Comparison of ENCODE assay signal across 8 cellular contexts in the genomic region with DNA sequence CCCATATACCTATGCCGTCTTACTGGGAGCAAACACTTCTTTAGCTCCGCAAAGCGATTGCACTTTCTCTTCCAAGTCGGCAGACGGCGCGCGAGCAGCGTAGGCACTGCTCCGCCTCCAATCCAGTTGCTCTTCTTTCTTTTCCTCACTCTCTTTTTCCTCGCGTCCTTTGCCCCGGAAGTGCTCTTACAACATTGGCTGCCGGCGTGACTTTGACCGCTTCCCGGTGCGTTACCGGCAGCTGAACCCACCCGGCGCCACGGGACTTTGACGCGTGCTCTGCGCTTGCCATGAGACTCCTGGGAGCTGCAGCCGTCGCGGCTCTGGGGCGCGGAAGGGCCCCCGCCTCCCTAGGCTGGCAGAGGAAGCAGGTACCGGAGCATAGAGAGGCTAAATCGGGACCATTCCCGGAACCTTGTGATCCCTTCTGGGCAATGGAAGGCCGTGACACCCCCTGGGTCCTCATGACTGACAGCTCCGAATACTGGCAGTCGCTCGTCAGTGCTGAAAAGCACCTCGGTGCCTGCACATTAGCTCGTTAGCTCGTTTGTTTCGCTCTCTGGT. TPM values are rescaled to one million over a fixed set of nuclear protein-coding genes. Genes with fewer than 3 reads are reported as not detected.
A peak's percentile ranks its signal among the peaks of the same experiment; 100 is the strongest.
DNase-seq lines count a peak whose midpoint lies in the region; ATAC-seq and TF ChIP-seq lines count a peak whose summit lies in the region.

A gene (plus strand): TSS at position 183 of the 564 bp plus-strand sequence. CDS start 108 bp downstream, at position 291.

- peaks cover 14% of the 10 kb centered on the region for H3K4me1 Mint-ChIP-seq in dendritic cell treated with granulocyte-macrophage colony-stimulating factor and Interleukin-4, amounts not matched to agents 40 ng/mL and 50 ng/mL, for 4 days (ENCODE audit: low read depth)

- ATAC-seq in GM19324 (IDR thresholded peaks at IDR 0.05; ENCODE audit: low FRiP score, unreplicated experiment): peak; percentile 98
- peak; percentile 98 for ATAC-seq in HG03520 (IDR thresholded peaks at IDR 0.05; ENCODE audit: unreplicated experiment)
- peak; percentile 97 for ATAC-seq in left lung

- no peaks in the 10 kb centered on the region for H3K27me3 ChIP-seq in left lung

- DNase-seq in C1 segment of cervical spinal cord (lab: John Stamatoyannopoulos, UW) (peak; percentile 58 to 96 (median 90)), NCI-H69 (lab: John Stamatoyannopoulos, UW) (peak; percentile 94), left lung (peak; percentile 92 to 96)
- peak; percentile 88 for DNase-seq in activated CD4-positive, alpha-beta T cell treated with anti-CD3 and anti-CD28 coated beads, Interleukin-2, amount 50 U/mL, for 1 hour
- peak; percentile 89 for DNase-seq in stimulated activated CD4-positive, alpha-beta T cell treated with anti-CD3 and anti-CD28 coated beads, Interleukin-4, amount 100 ng/mL, for 1 hour

- peak within 1 kb of the TSS; percentile 87 for H3K4me3 Mint-ChIP-seq in dendritic cell treated with granulocyte-macrophage colony-stimulating factor and Interleukin-4, amounts not matched to agents 40 ng/mL and 50 ng/mL, for 4 days

- peak within 1 kb of the TSS; percentile 83 for H3K27ac Mint-ChIP-seq in dendritic cell treated with granulocyte-macrophage colony-stimulating factor and Interleukin-4, amounts not matched to agents 40 ng/mL and 50 ng/mL, for 4 days

- H3K27me3 Mint-ChIP-seq in dendritic cell treated with granulocyte-macrophage colony-stimulating factor and Interleukin-4, amounts not matched to agents 40 ng/mL and 50 ng/mL, for 4 days: no peaks in the 10 kb centered on the region

- peak within 1 kb of the TSS; percentile 76 to 91 for H3K27ac ChIP-seq in left lung

- H3K4me1 ChIP-seq in left lung: peaks cover 3 to 16% of the 10 kb centered on the region in 2 donors

- H3K36me3 Mint-ChIP-seq in dendritic cell treated with granulocyte-macrophage colony-stimulating factor and Interleukin-4, amounts not matched to agents 40 ng/mL and 50 ng/mL, for 4 days (ENCODE audit: low read depth): peaks cover 29% of the 10 kb centered on the region

- H3K36me3 ChIP-seq in left lung: peaks cover 0 to 29% of the 10 kb centered on the region in 2 donors

- no peaks in the 10 kb centered on the region for H3K9me3 ChIP-seq in left lung

- intact Hi-C loops in dendritic cell treated with granulocyte-macrophage colony-stimulating factor and Interleukin-4, amounts not matched to agents 40 ng/mL and 50 ng/mL, for 4 days (cut with micrococcal nuclease): no loop called here
- intact Hi-C loops in left lung (cut with DNase I): no loop called here

- peak; percentile 69 to 85 for TF ChIP-seq CTCF in left lung (IDR thresholded peaks at IDR 0.05)

- H3K4me3 ChIP-seq in left lung: peak within 1 kb of the TSS; percentile 66 to 83

- no peaks in the 10 kb centered on the region for H3K9me3 Mint-ChIP-seq in dendritic cell treated with granulocyte-macrophage colony-stimulating factor and Interleukin-4, amounts not matched to agents 40 ng/mL and 50 ng/mL, for 4 days

RNA-seq across cellular contexts. Expression of the gene that starts here (rescaled TPM):
- total RNA-seq in left lung: 10 to 100 TPM; 28.9 to 49.4 TPM

Comparison
In these comparisons a context has a peak if more than half of its experiments do, and no peak if none do; other contexts are left out.
1. Peak in every context shown above with its lines: DNase-seq, ATAC-seq, H3K4me3 ChIP-seq and H3K27ac ChIP-seq.